Comparison of ENCODE assay signal across 8 cellular contexts in genomic region chr6:11644071-11644470, GRCh38.
"Had no signal": no experiment of that assay in that cellular context is flagged by ENCODE, and none has a peak within 500 bp of the region (broad histone marks: within the 10 kb centered on the region; RNA-seq: fewer than 3 reads in every experiment).

No MANE protein-coding gene starts in this region.

- H3K27ac ChIP-seq: GM23248, HL-60 had no signal

- H3K4me1 Mint-ChIP-seq: IgD-negative memory B cell had no signal

- H3K9me3 Mint-ChIP-seq: IgD-negative memory B cell had no signal

- ATAC-seq: HCT116 had no signal

- H3K9ac ChIP-seq: GM23248 had no signal

- H2AFZ ChIP-seq: GM23248 had no signal

- H3K27ac Mint-ChIP-seq: IgD-negative memory B cell had no signal

- H3K36me3 ChIP-seq: HAP-1 had no signal

- H3K4me3 Mint-ChIP-seq: IgD-negative memory B cell had no signal

- DNase-seq: GM23248, GOT3, H7, KG1 had no signal

- H3K4me3 ChIP-seq: GM23248, HAP-1 had no signal

- H3K9me3 ChIP-seq: HAP-1 had no signal

- H3K4me1 ChIP-seq: HAP-1 had no signal
